1 cellular context compared by ENCODE assay signal in the genomic region with DNA sequence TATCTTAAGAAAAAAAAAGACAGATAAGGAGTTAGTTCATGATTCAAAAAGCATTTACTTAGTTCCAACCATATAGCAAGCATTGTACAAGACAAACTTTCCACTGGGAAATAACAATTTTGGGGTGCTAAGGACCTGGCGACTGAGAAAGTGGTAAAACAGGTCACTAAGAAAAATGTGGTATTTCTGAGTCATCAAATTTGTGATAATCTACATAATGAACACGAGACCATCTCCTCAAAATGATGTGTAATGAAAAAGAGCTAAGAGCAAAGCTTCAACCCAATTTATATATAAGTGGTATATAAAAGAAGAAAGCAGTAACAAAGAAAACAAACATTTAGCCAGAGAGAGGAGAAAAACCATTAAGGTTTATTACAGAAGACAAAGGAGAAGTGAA.
TF ChIP-seq lines count a peak whose summit lies in the region.

No MANE protein-coding gene starts in this region.

TF ChIP-seq in K562, 482 proteins besides CTCF, POLR2A, EP300 and RAD21 (continued from another document):
- TF ChIP-seq ZNF347 (CRISPR knock-in tag; IDR thresholded peaks at IDR 0.05; ENCODE audit: low read depth) (no peak), ZNF431 (CRISPR knock-in tag; IDR thresholded peaks at IDR 0.05) (no peak), CBX1 (IDR thresholded peaks at IDR 0.05; ENCODE audit: low read depth) (no peak), HIVEP1 (CRISPR knock-in tag; IDR thresholded peaks at IDR 0.05) (no peak), ZNF445 (CRISPR knock-in tag; IDR thresholded peaks at IDR 0.05; ENCODE audit: low read depth) (no peak), MAFG (tag; conservative IDR thresholded peaks at IDR 0.05) (0 out of 2 replicates have a peak, but pooled peaks have one; percentile 29), RBM39 (optimal IDR thresholded peaks at IDR 0.05; ENCODE audit: low read depth, low read length) (no peak), RCOR1 (IDR thresholded peaks at IDR 0.05; ENCODE audit: borderline replicate concordance in 1 of 2, low read depth in 2 of 2, low read length in 2 of 2) (no peak), MAFF (IDR thresholded peaks at IDR 0.05; ENCODE audit: low read length) (peak; percentile 39), ZNF57 (CRISPR knock-in tag; IDR thresholded peaks at IDR 0.05) (no peak), MYBL2 (IDR thresholded peaks at IDR 0.05; ENCODE audit: low read depth) (no peak), MYBL2 (CRISPR knock-in tag; IDR thresholded peaks at IDR 0.05; ENCODE audit: borderline replicate concordance) (no peak), POLR2H (tag; IDR thresholded peaks at IDR 0.05; ENCODE audit: low read depth) (no peak), ZNF121 (CRISPR knock-in tag; conservative IDR thresholded peaks at IDR 0.05) (no peak), BRCA1 (IDR thresholded peaks at IDR 0.05) (no peak), BRCA1 (CRISPR knock-in tag; IDR thresholded peaks at IDR 0.05) (no peak), RFX7 (CRISPR knock-in tag; IDR thresholded peaks at IDR 0.05) (no peak), SMAD1 (IDR thresholded peaks at IDR 0.05; ENCODE audit: low read depth, low read length, partially characterized antibody) (no peak), ETV1 (tag; conservative IDR thresholded peaks at IDR 0.05; ENCODE audit: low read depth) (no peak), MXI1 (IDR thresholded peaks at IDR 0.05; ENCODE audit: low read depth, low read length) (no peak), GATAD2B (IDR thresholded peaks at IDR 0.05; ENCODE audit: borderline replicate concordance) (no peak), C11orf30 (IDR thresholded peaks at IDR 0.05; ENCODE audit: low read depth) (peak; percentile 63), NFE2 (IDR thresholded peaks at IDR 0.05; ENCODE audit: low read depth) (no peak), ETV5 (CRISPR knock-in tag; IDR thresholded peaks at IDR 0.05; ENCODE audit: low read depth) (no peak), ZNF316 (IDR thresholded peaks at IDR 0.05) (peak; percentile 83), TCF7L2 (IDR thresholded peaks at IDR 0.05; ENCODE audit: low read depth, low read length) (no peak)
- TF ChIP-seq, protein P1, sequence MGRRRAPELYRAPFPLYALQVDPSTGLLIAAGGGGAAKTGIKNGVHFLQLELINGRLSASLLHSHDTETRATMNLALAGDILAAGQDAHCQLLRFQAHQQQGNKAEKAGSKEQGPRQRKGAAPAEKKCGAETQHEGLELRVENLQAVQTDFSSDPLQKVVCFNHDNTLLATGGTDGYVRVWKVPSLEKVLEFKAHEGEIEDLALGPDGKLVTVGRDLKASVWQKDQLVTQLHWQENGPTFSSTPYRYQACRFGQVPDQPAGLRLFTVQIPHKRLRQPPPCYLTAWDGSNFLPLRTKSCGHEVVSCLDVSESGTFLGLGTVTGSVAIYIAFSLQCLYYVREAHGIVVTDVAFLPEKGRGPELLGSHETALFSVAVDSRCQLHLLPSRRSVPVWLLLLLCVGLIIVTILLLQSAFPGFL (CRISPR knock-in tag; IDR thresholded peaks at IDR 0.05), result no peak
- TF ChIP-seq, protein P2, sequence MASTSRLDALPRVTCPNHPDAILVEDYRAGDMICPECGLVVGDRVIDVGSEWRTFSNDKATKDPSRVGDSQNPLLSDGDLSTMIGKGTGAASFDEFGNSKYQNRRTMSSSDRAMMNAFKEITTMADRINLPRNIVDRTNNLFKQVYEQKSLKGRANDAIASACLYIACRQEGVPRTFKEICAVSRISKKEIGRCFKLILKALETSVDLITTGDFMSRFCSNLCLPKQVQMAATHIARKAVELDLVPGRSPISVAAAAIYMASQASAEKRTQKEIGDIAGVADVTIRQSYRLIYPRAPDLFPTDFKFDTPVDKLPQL (IDR thresholded peaks at IDR 0.05; ENCODE audit: extremely low read depth, insufficient read length), result no peak
- TF ChIP-seq, protein P3, sequence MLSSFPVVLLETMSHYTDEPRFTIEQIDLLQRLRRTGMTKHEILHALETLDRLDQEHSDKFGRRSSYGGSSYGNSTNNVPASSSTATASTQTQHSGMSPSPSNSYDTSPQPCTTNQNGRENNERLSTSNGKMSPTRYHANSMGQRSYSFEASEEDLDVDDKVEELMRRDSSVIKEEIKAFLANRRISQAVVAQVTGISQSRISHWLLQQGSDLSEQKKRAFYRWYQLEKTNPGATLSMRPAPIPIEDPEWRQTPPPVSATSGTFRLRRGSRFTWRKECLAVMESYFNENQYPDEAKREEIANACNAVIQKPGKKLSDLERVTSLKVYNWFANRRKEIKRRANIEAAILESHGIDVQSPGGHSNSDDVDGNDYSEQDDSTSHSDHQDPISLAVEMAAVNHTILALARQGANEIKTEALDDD (IDR thresholded peaks at IDR 0.05), result no peak; the same call in 1 of the 2 replicates
- TF ChIP-seq, protein P4, sequence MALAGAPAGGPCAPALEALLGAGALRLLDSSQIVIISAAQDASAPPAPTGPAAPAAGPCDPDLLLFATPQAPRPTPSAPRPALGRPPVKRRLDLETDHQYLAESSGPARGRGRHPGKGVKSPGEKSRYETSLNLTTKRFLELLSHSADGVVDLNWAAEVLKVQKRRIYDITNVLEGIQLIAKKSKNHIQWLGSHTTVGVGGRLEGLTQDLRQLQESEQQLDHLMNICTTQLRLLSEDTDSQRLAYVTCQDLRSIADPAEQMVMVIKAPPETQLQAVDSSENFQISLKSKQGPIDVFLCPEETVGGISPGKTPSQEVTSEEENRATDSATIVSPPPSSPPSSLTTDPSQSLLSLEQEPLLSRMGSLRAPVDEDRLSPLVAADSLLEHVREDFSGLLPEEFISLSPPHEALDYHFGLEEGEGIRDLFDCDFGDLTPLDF (CRISPR knock-in tag; IDR thresholded peaks at IDR 0.05), result no peak
- TF ChIP-seq, protein P5, sequence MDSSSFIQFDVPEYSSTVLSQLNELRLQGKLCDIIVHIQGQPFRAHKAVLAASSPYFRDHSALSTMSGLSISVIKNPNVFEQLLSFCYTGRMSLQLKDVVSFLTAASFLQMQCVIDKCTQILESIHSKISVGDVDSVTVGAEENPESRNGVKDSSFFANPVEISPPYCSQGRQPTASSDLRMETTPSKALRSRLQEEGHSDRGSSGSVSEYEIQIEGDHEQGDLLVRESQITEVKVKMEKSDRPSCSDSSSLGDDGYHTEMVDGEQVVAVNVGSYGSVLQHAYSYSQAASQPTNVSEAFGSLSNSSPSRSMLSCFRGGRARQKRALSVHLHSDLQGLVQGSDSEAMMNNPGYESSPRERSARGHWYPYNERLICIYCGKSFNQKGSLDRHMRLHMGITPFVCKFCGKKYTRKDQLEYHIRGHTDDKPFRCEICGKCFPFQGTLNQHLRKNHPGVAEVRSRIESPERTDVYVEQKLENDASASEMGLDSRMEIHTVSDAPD (CRISPR knock-in tag; IDR thresholded peaks at IDR 0.05), result no peak
